ENCODE assay signal across 17 cellular contexts in genomic region chr1:101854271-101854670, GRCh38.
"Had no signal": no experiment of that assay in that cellular context is flagged by ENCODE, and none has a peak within 500 bp of the region (broad histone marks: within the 10 kb centered on the region; RNA-seq: fewer than 3 reads in every experiment).

No MANE protein-coding gene starts in this region.

- H3K36me3 ChIP-seq: esophagus muscularis mucosa, gastroesophageal sphincter, heart right ventricle, left lung, lower lobe of right lung had no signal

- H3K4me3 ChIP-seq: coronary artery, esophagus muscularis mucosa, gastroesophageal sphincter, heart right ventricle, left lung, lower lobe of right lung, mucosa of descending colon had no signal

- H3K27me3 Mint-ChIP-seq: effector memory CD8-positive, alpha-beta T cell had no signal

- H3K9me3 ChIP-seq: esophagus muscularis mucosa, gastroesophageal sphincter, heart right ventricle, left lung, lower lobe of right lung, mucosa of descending colon had no signal

- H3K27me3 ChIP-seq: foreskin keratinocyte, gastroesophageal sphincter, heart right ventricle, left lung had no signal

- H3K27ac Mint-ChIP-seq: effector memory CD8-positive, alpha-beta T cell; endodermal cell had no signal

- H3K4me1 ChIP-seq: esophagus muscularis mucosa, foreskin keratinocyte, gastroesophageal sphincter, heart right ventricle, left lung, lower lobe of right lung had no signal

- H3K4me3 Mint-ChIP-seq: effector memory CD8-positive, alpha-beta T cell; endodermal cell had no signal

- H3K27ac ChIP-seq: coronary artery, esophagus muscularis mucosa, foreskin keratinocyte, gastroesophageal sphincter, heart right ventricle, left lung, lower lobe of right lung had no signal

- DNase-seq: dermis blood vessel endothelial cell; effector CD8-positive, alpha-beta T cell; effector memory CD8-positive, alpha-beta T cell; endodermal cell; foreskin keratinocyte; heart right ventricle; hippocampal formation; left cardiac atrium; left lung; left ventricle myocardium superior; lower lobe of right lung; mesenchymal stem cell; midbrain; mucosa of descending colon had no signal
